Comparison of ENCODE assay signal across 8 cellular contexts in genomic region chr4:174828845-174829701, GRCh38. TPM values are rescaled to one million over a fixed set of nuclear protein-coding genes. Genes with fewer than 3 reads are reported as not detected.
A peak's percentile ranks its signal among the peaks of the same experiment; 100 is the strongest.
DNase-seq lines count a peak whose midpoint lies in the region; ATAC-seq lines count a peak whose summit lies in the region.

TSS of gene GLRA3 (minus strand) at chr4:174829247. CDS start at chr4:174828811, 436 bp downstream.

- no peak within 1 kb of the TSS for H3K4me3 Mint-ChIP-seq in activated T-cell treated with anti-CD3 and anti-CD28 coated beads, Interleukin-2, amount 50 U/mL, for 24 hours

- H3K9me3 ChIP-seq in right cardiac atrium (ENCODE audit: control insufficient read depth, low read length): no peaks in the 10 kb centered on the region

- H3K27ac Mint-ChIP-seq in activated T-cell treated with anti-CD3 and anti-CD28 coated beads, Interleukin-2, amount 50 U/mL, for 24 hours: no peak within 1 kb of the TSS

- peak within 1 kb of the TSS; percentile 9 for H3K4me3 ChIP-seq in right cardiac atrium (ENCODE audit: low read length)

- peaks cover 5% of the 10 kb centered on the region for H3K4me1 Mint-ChIP-seq in activated T-cell treated with anti-CD3 and anti-CD28 coated beads, Interleukin-2, amount 50 U/mL, for 24 hours (ENCODE audit: low read depth)

- ATAC-seq in HG02884 (IDR thresholded peaks at IDR 0.05; ENCODE audit: unreplicated experiment): peak; percentile 52
- peak; percentile 31 to 37 for ATAC-seq in right cardiac atrium
- no peak for ATAC-seq in GM21381 (IDR thresholded peaks at IDR 0.05; ENCODE audit: unreplicated experiment)

- H3K4me1 ChIP-seq in right cardiac atrium (ENCODE audit: control insufficient read depth, insufficient read depth, low read length): peaks cover 2% of the 10 kb centered on the region

- no peak within 1 kb of the TSS for H3K27ac ChIP-seq in right cardiac atrium (ENCODE audit: low read length)

- DNase-seq in activated T-cell treated with anti-CD3 and anti-CD28 coated beads, Interleukin-2, amount 50 U/mL, for 24 hours: peak; percentile 29
- no peak for DNase-seq in activated T-cell treated with anti-CD3 and anti-CD28 coated beads, Interleukin-2, amount 50 U/mL, for 1 hour
- peak; percentile 56 for DNase-seq in NCI-H2107 treated with DMSO at 0.1 percent for 48 hours (lab: John Stamatoyannopoulos, UW; ENCODE audit: unreplicated experiment)
- peak; percentile 10 for DNase-seq in activated naive CD4-positive, alpha-beta T cell treated with anti-CD3 and anti-CD28 coated beads, Interleukin-2, amount 50 U/mL, for 16 hours
- DNase-seq in right cardiac atrium: peak; percentile 13 to 60 (median 40)
- peak; percentile 93 for DNase-seq in retina

- intact Hi-C loops in right cardiac atrium (cut with DNase I): no loop called here

- no peaks in the 10 kb centered on the region for H3K36me3 Mint-ChIP-seq in activated T-cell treated with anti-CD3 and anti-CD28 coated beads, Interleukin-2, amount 50 U/mL, for 24 hours (ENCODE audit: low read depth)

- H3K27me3 Mint-ChIP-seq in activated T-cell treated with anti-CD3 and anti-CD28 coated beads, Interleukin-2, amount 50 U/mL, for 24 hours: peaks cover 18% of the 10 kb centered on the region

- WGBS in right cardiac atrium: 1% methylated on average over 40 of the region's 40 CpGs

- no peaks in the 10 kb centered on the region for H3K27me3 ChIP-seq in right cardiac atrium (ENCODE audit: control insufficient read depth, insufficient read depth)

- peaks cover 10% of the 10 kb centered on the region for H3K9me3 Mint-ChIP-seq in activated T-cell treated with anti-CD3 and anti-CD28 coated beads, Interleukin-2, amount 50 U/mL, for 24 hours

RNA-seq across cellular contexts. Expression of gene GLRA3, which starts in this region (rescaled TPM):
- not detected for total RNA-seq in right cardiac atrium
- polyA plus RNA-seq in right cardiac atrium: not detected

Comparison
In these comparisons a context has a peak if more than half of its experiments do, and no peak if none do; other contexts are left out.
1. Peak in DNase-seq, ATAC-seq and H3K4me3 ChIP-seq in right cardiac atrium; RNA of the gene not detected or under 1 TPM.